Comparison of ENCODE assay signal across 8 cellular contexts in the genomic region with DNA sequence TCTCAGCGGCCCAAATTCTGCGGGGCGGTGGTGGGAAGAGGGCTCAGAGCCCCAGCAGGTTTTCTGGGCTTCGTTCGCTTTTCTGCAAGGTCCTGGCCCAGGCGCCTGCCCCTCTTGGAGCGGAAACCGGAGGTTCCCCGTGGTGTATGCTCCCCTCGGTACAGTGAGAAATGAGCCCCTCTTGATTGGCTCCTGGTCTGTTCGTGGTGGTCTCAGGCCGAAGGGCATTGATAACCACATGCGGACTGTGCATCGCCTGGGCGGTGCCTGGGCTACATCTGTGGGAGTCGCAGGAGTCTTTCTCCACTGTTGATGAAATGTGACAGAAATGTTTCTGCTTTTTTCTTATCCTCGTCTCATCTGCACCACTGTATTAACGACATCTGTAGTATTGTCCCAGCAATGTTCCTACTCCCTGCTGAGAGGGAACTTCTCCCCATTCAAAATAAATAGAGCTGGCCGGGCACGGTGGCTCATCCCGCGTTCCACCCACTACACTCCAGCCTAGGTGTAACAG. TPM values are rescaled to one million over a fixed set of nuclear protein-coding genes. Genes with fewer than 3 reads are reported as not detected.
DNase-seq lines count a peak whose midpoint lies in the region; ATAC-seq and TF ChIP-seq lines count a peak whose summit lies in the region.

No MANE protein-coding gene starts in this region.

- POLR2A ChIA-PET in activated CD4-positive, alpha-beta T cell treated with anti-CD3 and anti-CD28 coated beads for 36 hours (lab: Charles Lee) = interaction anchor here (0.8 to 1.8 kb wide), 7 partner anchors 9 to 297 kb away, joined by 3 to 16 read pairs (median 6); a partner anchor contains a TSS

- peak overlapping the region; percentile 70 for H3K4me3 ChIP-seq in SJSA1
- H3K4me3 ChIP-seq in esophagus muscularis mucosa = peak overlapping the region; percentile 79 to 95 (median 86)
- H3K4me3 ChIP-seq in prostate gland = peak overlapping the region; percentile 81 to 89

- H3K9me3 ChIP-seq in SJSA1 (replicated peaks) (no peaks in the 10 kb centered on the region), esophagus muscularis mucosa (no peaks in the 10 kb centered on the region), prostate gland (no peaks in the 10 kb centered on the region)

- H3K9me3 Mint-ChIP-seq in activated CD4-positive, alpha-beta T cell treated with anti-CD3 and anti-CD28 coated beads for 36 hours (ENCODE audit: low read depth) = no peaks in the 10 kb centered on the region

- H3K27me3 ChIP-seq in SJSA1 (replicated peaks) (no peaks in the 10 kb centered on the region), esophagus muscularis mucosa (no peaks in the 10 kb centered on the region), prostate gland (replicated peaks; ENCODE audit: insufficient read depth) (no peaks in the 10 kb centered on the region)

- H3K4me1 ChIP-seq in SJSA1 (replicated peaks) (peaks cover 42% of the 10 kb centered on the region), esophagus muscularis mucosa (peaks cover 19 to 64% (median 49%) of the 10 kb centered on the region in 4 donors), prostate gland (replicated peaks) (peaks cover 8% of the 10 kb centered on the region)

- WGBS in esophagus muscularis mucosa = 13% methylated on average over 16 of the region's 22 CpGs
- whole genome bisulfite sequencing in prostate gland = 7% methylated on average over 22 of the region's 22 CpGs

- H3K27ac ChIP-seq in SJSA1 = peak overlapping the region; percentile 39
- H3K27ac ChIP-seq in esophagus muscularis mucosa (replicated peaks in 1 of 4) = peak overlapping the region; percentile 95 to 99 (median 98)
- peak overlapping the region; percentile 91 to 92 for H3K27ac ChIP-seq in prostate gland

- TF ChIP-seq EP300 in esophagus muscularis mucosa (IDR thresholded peaks at IDR 0.05) = no peak

- peak overlapping the region; percentile 79 for H3K27ac Mint-ChIP-seq in activated CD4-positive, alpha-beta T cell treated with anti-CD3 and anti-CD28 coated beads for 36 hours

- no peak for ATAC-seq in activated CD4-positive, alpha-beta T cell treated with anti-CD3 and anti-CD28 coated beads for 36 hours
- ATAC-seq in HG02885 (IDR thresholded peaks at IDR 0.05; ENCODE audit: poor library complexity, unreplicated experiment) (no peak), HG02981 (IDR thresholded peaks at IDR 0.05; ENCODE audit: unreplicated experiment) (no peak), GM18517 (IDR thresholded peaks at IDR 0.05; ENCODE audit: unreplicated experiment) (no peak)

- H3K36me3 ChIP-seq in SJSA1 = peaks cover 7% of the 10 kb centered on the region
- peaks cover 3 to 47% (median 36%) of the 10 kb centered on the region in 4 donors for H3K36me3 ChIP-seq in esophagus muscularis mucosa
- no peaks in the 10 kb centered on the region for H3K36me3 ChIP-seq in prostate gland

- H3K27me3 Mint-ChIP-seq in activated CD4-positive, alpha-beta T cell treated with anti-CD3 and anti-CD28 coated beads for 36 hours = no peaks in the 10 kb centered on the region

- peaks cover 10% of the 10 kb centered on the region for H3K36me3 Mint-ChIP-seq in activated CD4-positive, alpha-beta T cell treated with anti-CD3 and anti-CD28 coated beads for 36 hours (ENCODE audit: low read depth)

- TF ChIP-seq POLR2A in esophagus muscularis mucosa (IDR thresholded peaks at IDR 0.05; ENCODE audit: low read depth) = no peak
- no peak for TF ChIP-seq POLR2A in prostate gland (IDR thresholded peaks at IDR 0.05)

- CTCF ChIA-PET in activated CD4-positive, alpha-beta T cell treated with anti-CD3 and anti-CD28 coated beads for 36 hours (lab: Charles Lee) = interaction anchor here (0.6 to 3.6 kb wide), 13 partner anchors 8 to 526 kb away, joined by 3 to 26 read pairs (median 5); a partner anchor contains a TSS

- peaks cover 46% of the 10 kb centered on the region for H3K4me1 Mint-ChIP-seq in activated CD4-positive, alpha-beta T cell treated with anti-CD3 and anti-CD28 coated beads for 36 hours

- H3K4me3 Mint-ChIP-seq in activated CD4-positive, alpha-beta T cell treated with anti-CD3 and anti-CD28 coated beads for 36 hours = peak overlapping the region; percentile 82

- intact Hi-C loops in activated CD4-positive, alpha-beta T cell treated with anti-CD3 and anti-CD28 coated beads for 36 hours (cut with DNase I, micrococcal nuclease) = loop anchor here (1.0 to 5.0 kb wide), 7 partner anchors 8 to 1180 kb away; a partner anchor contains a TSS
- intact Hi-C loops in esophagus muscularis mucosa (cut with DNase I) = no loop called here
- intact Hi-C loops in prostate gland (cut with DNase I) = no loop called here

- TF ChIP-seq CTCF in esophagus muscularis mucosa (IDR thresholded peaks at IDR 0.05) (no peak), prostate gland (IDR thresholded peaks at IDR 0.05) (no peak)

- no peak for DNase-seq in activated CD4-positive, alpha-beta T cell treated with anti-CD3 and anti-CD28 coated beads for 36 hours
- DNase-seq in activated CD4-positive, alpha-beta T cell treated with anti-CD3 and anti-CD28 coated beads for 1 hour = no peak
- DNase-seq in SJSA1 (ENCODE audit: low read depth in 1 of 2, low spot score in 2 of 2) (no peak), esophagus muscularis mucosa (ENCODE audit: extremely low spot score) (no peak), prostate gland (ENCODE audit: low spot score) (no peak)

RNA-seq across cellular contexts. Expression of a gene that starts 0.7 kb away (rescaled TPM):
- total RNA-seq in activated CD4-positive, alpha-beta T cell treated with anti-CD3 and anti-CD28 coated beads for 36 hours = 10 to 100 TPM; 21.6 to 26.7 TPM
- total RNA-seq in SJSA1 (2014; rRNA removed; shearing (Covaris generic)) = 51.8 and 64.4 TPM in 2 replicates
- total RNA-seq in esophagus muscularis mucosa (10 to 100 TPM; 22.4 to 36.6 (median 27.0) TPM), prostate gland (100 to 1,000 TPM in 1 of 2 donors, 10 to 100 TPM in 1; 67.4 to 107 TPM)

RNA-seq across cellular contexts. Expression of a gene that starts 10.2 kb away (rescaled TPM):
- 10 to 100 TPM; 12.5 to 14.4 TPM for total RNA-seq in activated CD4-positive, alpha-beta T cell treated with anti-CD3 and anti-CD28 coated beads for 36 hours
- total RNA-seq in SJSA1 (2014; rRNA removed; shearing (Covaris generic)) = 3.4 and 5.6 TPM in 2 replicates
- total RNA-seq in esophagus muscularis mucosa = 1 to 10 TPM; 3.6 to 5.8 (median 5.0) TPM
- total RNA-seq in prostate gland = 10 to 100 TPM in 1 of 2 donors, 1 to 10 TPM in 1; 8.2 to 19.9 TPM

RNA-seq across cellular contexts. Expression of a gene that starts 17.1 kb away (rescaled TPM):
- total RNA-seq in activated CD4-positive, alpha-beta T cell treated with anti-CD3 and anti-CD28 coated beads for 36 hours = 1 to 10 TPM; 6.4 to 8.8 TPM
- 21.5 and 24.9 TPM in 2 replicates for total RNA-seq in SJSA1 (2014; rRNA removed; shearing (Covaris generic))
- total RNA-seq in esophagus muscularis mucosa (under 1 TPM in 3 of 4 donors, not detected in 1; 0.17 to 0.40 (median 0.26) TPM), prostate gland (10 to 100 TPM in 1 of 2 donors, 1 to 10 TPM in 1; 7.2 to 17.2 TPM)

RNA-seq across cellular contexts. Expression of a gene that starts 27.1 kb away (rescaled TPM):
- total RNA-seq in activated CD4-positive, alpha-beta T cell treated with anti-CD3 and anti-CD28 coated beads for 36 hours = 100 to 1,000 TPM; 188 to 204 TPM
- total RNA-seq in SJSA1 (2014; rRNA removed; shearing (Covaris generic)) = 5.1 and 6.4 TPM in 2 replicates
- total RNA-seq in esophagus muscularis mucosa (100 to 1,000 TPM in 2 of 4 donors, 10 to 100 TPM in 2; 90.1 to 121 (median 104) TPM), prostate gland (100 to 1,000 TPM; 147 to 235 TPM)

RNA-seq across cellular contexts. Expression of a gene that starts 33.6 kb away (rescaled TPM):
- total RNA-seq in activated CD4-positive, alpha-beta T cell treated with anti-CD3 and anti-CD28 coated beads for 36 hours = under 1 TPM in 1 of 2 experiments, not detected in 1; 0.19 TPM
- total RNA-seq in SJSA1 (2014; rRNA removed; shearing (Covaris generic)) = not detected in 2 replicates
- total RNA-seq in esophagus muscularis mucosa (1 to 10 TPM in 2 of 4 donors, under 1 TPM in 2; 0.42 to 1.2 (median 1.0) TPM), prostate gland (10 to 100 TPM in 1 of 2 donors, 1 to 10 TPM in 1; 9.8 to 10.9 TPM)

Comparison
In these comparisons a context has a peak if more than half of its experiments do, and no peak if none do; other contexts are left out.
1. H3K27ac ChIP-seq: peak in every context shown above with its lines; median percentile 98 in esophagus muscularis mucosa; 92 in prostate gland; 39 in SJSA1.
2. RNA of a gene that starts 17.1 kb away (total RNA-seq): 21.5 to 24.9 TPM in SJSA1, 7.2 to 17.2 TPM in prostate gland and 6.4 to 8.8 TPM in activated CD4-positive, alpha-beta T cell treated with anti-CD3 and anti-CD28 coated beads for 36 hours; 0.17 to 0.40 TPM in esophagus muscularis mucosa; every median in the first group is over 4 times any median in the second.
3. intact Hi-C loops: an anchor here in activated CD4-positive, alpha-beta T cell treated with anti-CD3 and anti-CD28 coated beads for 36 hours (1.0 to 5.0 kb wide); none called in esophagus muscularis mucosa and prostate gland.
4. Peak in every context shown above with its lines, with median percentiles within 50 percentile points of each other: H3K4me3 ChIP-seq.